ENCODE assay signal across 18 cellular contexts in genomic region chr2:15759385-15759784, GRCh38.
"Had no signal": no experiment of that assay in that cellular context is flagged by ENCODE, and none has a peak within 500 bp of the region (broad histone marks: within the 10 kb centered on the region; RNA-seq: fewer than 3 reads in every experiment).

No MANE protein-coding gene starts in this region.

- DNase-seq: hippocampal formation; hypothalamus; immature natural killer cell; kidney; kidney glomerular epithelial cell; left cardiac atrium; left colon; left lung; left ventricle myocardium inferior; left ventricle myocardium superior; lower lobe of right lung; mammary epithelial cell; mesenchymal stem cell; mesendoderm; midbrain; mucosa of descending colon; naive B cell; naive thymus-derived CD4-positive, alpha-beta T cell had no signal
